ENCODE assay signal across 8 cellular contexts in genomic region chr6:31702421-31702818, GRCh38. TPM values are rescaled to one million over a fixed set of nuclear protein-coding genes. Genes with fewer than 3 reads are reported as not detected.
DNase-seq lines count a peak whose midpoint lies in the region; ATAC-seq and TF ChIP-seq lines count a peak whose summit lies in the region.

No MANE protein-coding gene starts in this region.

- H3K27ac ChIP-seq in HUES64 (ENCODE audit: low read depth, low read length) (peak overlapping the region; percentile 90; the same call in 1 of the 2 replicates), adrenal gland (peak overlapping the region; percentile 90 to 99 (median 96))

- no peak for ATAC-seq in GM18520 (IDR thresholded peaks at IDR 0.05; ENCODE audit: unreplicated experiment)
- ATAC-seq in HG03354 (IDR thresholded peaks at IDR 0.05; ENCODE audit: poor library complexity, severe bottlenecking, unreplicated experiment), result no peak
- ATAC-seq in HG02798 (IDR thresholded peaks at IDR 0.05; ENCODE audit: poor library complexity, unreplicated experiment), result no peak

- H3K4me1 ChIP-seq in BE2C, result no peaks in the 10 kb centered on the region
- 0 out of 2 replicates have a peak, but pooled peaks cover 4% of the 10 kb centered on the region for H3K4me1 ChIP-seq in HUES64 (ENCODE audit: insufficient read depth, low read length)
- peaks cover 8 to 25% of the 10 kb centered on the region in 2 donors for H3K4me1 ChIP-seq in adrenal gland (replicated peaks in 1 of 2)

- DNase-seq in BE2C (no peak), adrenal gland (no peak), iPS-NIHi11 (ENCODE audit: low spot score) (peak; percentile 54)
- DNase-seq in stimulated activated CD4-positive, alpha-beta T cell treated with anti-CD3 and anti-CD28 coated beads, Interleukin-4, amount 100 ng/mL, for 24 hours, result peak; percentile 41

- H3K27me3 ChIP-seq in BE2C, result no peaks in the 10 kb centered on the region
- no peaks in the 10 kb centered on the region for H3K27me3 ChIP-seq in HUES64 (ENCODE audit: insufficient read depth, low read length)
- H3K27me3 ChIP-seq in adrenal gland, result no peaks in the 10 kb centered on the region

- H3K4me3 ChIP-seq in BE2C (ENCODE audit: low read depth, low read length), result peak overlapping the region; percentile 97
- H3K4me3 ChIP-seq in HUES64 (ENCODE audit: low read length), result peak overlapping the region; percentile 87
- peak overlapping the region; percentile 58 to 84 (median 80) for H3K4me3 ChIP-seq in adrenal gland

- TF ChIP-seq POLR2A in adrenal gland (IDR thresholded peaks at IDR 0.05), result no peak

- intact Hi-C loops in adrenal gland (cut with DNase I), result no loop called here

- H3K9ac ChIP-seq in HUES64 (ENCODE audit: low read depth, low read length), result peak overlapping the region; percentile 84

- H3K9me3 ChIP-seq in BE2C (no peaks in the 10 kb centered on the region), HUES64 (ENCODE audit: insufficient read depth, low read depth, low read length) (no peaks in the 10 kb centered on the region), adrenal gland (replicated peaks in 1 of 3) (no peaks in the 10 kb centered on the region)

- H3K36me3 ChIP-seq in BE2C (no peaks in the 10 kb centered on the region; the same call in 1 of the 2 replicates), HUES64 (ENCODE audit: insufficient read depth, low read length) (peaks cover 10% of the 10 kb centered on the region; the same call in 1 of the 2 replicates), adrenal gland (replicated peaks in 1 of 2) (peaks cover 0 to 22% of the 10 kb centered on the region in 2 donors)

- 0% methylated on average over 6 of the region's 8 CpGs for WGBS in HUES64
- WGBS in adrenal gland, 4 donors, result 0 to 2% (median 0%) methylated on average over 8 of the region's 8 CpGs

- no peak for TF ChIP-seq CTCF in BE2C (IDR thresholded peaks at IDR 0.05; ENCODE audit: low read depth, low read length)
- TF ChIP-seq CTCF in adrenal gland (IDR thresholded peaks at IDR 0.05), result no peak

RNA-seq across cellular contexts. Expression of gene ABHD16A, which starts 0.7 kb away (rescaled TPM):
- 30.9 TPM for polyA plus RNA-seq in BE2C (2012; ENCODE audit: insufficient read depth, insufficient read length, low read depth)
- 28.2 TPM for polyA plus RNA-seq in HUES64 (2013, experiment 1 of 2)
- 28.3 TPM for polyA plus RNA-seq in HUES64 (2013, experiment 2 of 2)
- 10 to 100 TPM; 48.0 to 63.4 (median 53.7) TPM for total RNA-seq in adrenal gland
- polyA plus RNA-seq in adrenal gland, result 10 to 100 TPM; 38.7 to 73.1 (median 62.9) TPM

RNA-seq across cellular contexts. Expression of gene LY6G6F, which starts 4.2 kb away (rescaled TPM):
- not detected for polyA plus RNA-seq in BE2C (2012; ENCODE audit: insufficient read depth, insufficient read length, low read depth)
- not detected for polyA plus RNA-seq in HUES64 (2013, experiment 1 of 2)
- not detected for polyA plus RNA-seq in HUES64 (2013, experiment 2 of 2)
- total RNA-seq in adrenal gland, result not detected
- polyA plus RNA-seq in adrenal gland, result not detected

RNA-seq across cellular contexts. Expression of gene LY6G6D, which starts 12.7 kb away (rescaled TPM):
- polyA plus RNA-seq in BE2C (2012; ENCODE audit: insufficient read depth, insufficient read length, low read depth), result not detected
- polyA plus RNA-seq in HUES64 (2013, experiment 1 of 2), result not detected
- not detected for polyA plus RNA-seq in HUES64 (2013, experiment 2 of 2)
- total RNA-seq in adrenal gland, result not detected
- polyA plus RNA-seq in adrenal gland, result not detected

RNA-seq across cellular contexts. Expression of gene LY6G6C, which starts 19.1 kb away (rescaled TPM):
- polyA plus RNA-seq in BE2C (2012; ENCODE audit: insufficient read depth, insufficient read length, low read depth), result not detected
- polyA plus RNA-seq in HUES64 (2013, experiment 1 of 2), result not detected
- not detected for polyA plus RNA-seq in HUES64 (2013, experiment 2 of 2)
- total RNA-seq in adrenal gland, result not detected
- not detected for polyA plus RNA-seq in adrenal gland

RNA-seq across cellular contexts. Expression of gene MPIG6B, which starts 20.8 kb away (rescaled TPM):
- not detected for polyA plus RNA-seq in BE2C (2012; ENCODE audit: insufficient read depth, insufficient read length, low read depth)
- not detected for polyA plus RNA-seq in HUES64 (2013, experiment 1 of 2)
- not detected for polyA plus RNA-seq in HUES64 (2013, experiment 2 of 2)
- under 1 TPM in 1 of 8 donors, not detected in 7; 0.65 TPM for total RNA-seq in adrenal gland
- polyA plus RNA-seq in adrenal gland, result under 1 TPM in 2 of 3 donors, not detected in 1; 0.07 to 0.08 TPM

Comparison
In these comparisons a context has a peak if more than half of its experiments do, and no peak if none do; other contexts are left out.
1. DNase-seq: peak in iPS-NIHi11 (single experiment) and stimulated activated CD4-positive, alpha-beta T cell treated with anti-CD3 and anti-CD28 coated beads, Interleukin-4, amount 100 ng/mL, for 24 hours (single experiment); none in BE2C (single experiment) and adrenal gland (0 of 7).
2. Peak in every context shown above with its lines, with median percentiles within 50 percentile points of each other: H3K4me3 ChIP-seq.